Comparison of ENCODE assay signal across 22 cellular contexts in genomic region chr5:147046226-147046625, GRCh38.
"Had no signal": no experiment of that assay in that cellular context is flagged by ENCODE, and none has a peak within 500 bp of the region (broad histone marks: within the 10 kb centered on the region; RNA-seq: fewer than 3 reads in every experiment).

No MANE protein-coding gene starts in this region.

- H3K4me3 Mint-ChIP-seq: naive thymus-derived CD8-positive, alpha-beta T cell; neural crest cell had no signal

- H3K27ac Mint-ChIP-seq: naive thymus-derived CD8-positive, alpha-beta T cell had no signal

- H3K4me1 ChIP-seq: colonic mucosa, gastrocnemius medialis, heart right ventricle, stomach had no signal

- DNase-seq: colonic mucosa; dermis blood vessel endothelial cell; effector CD8-positive, alpha-beta T cell; gastrocnemius medialis; heart right ventricle; hypothalamus; kidney glomerular epithelial cell; mammary epithelial cell; mucosa of descending colon; naive thymus-derived CD8-positive, alpha-beta T cell; posterior cingulate gyrus; right cardiac atrium; small intestine; stimulated activated CD4-positive, alpha-beta T cell treated with anti-CD3 and anti-CD28 coated beads, Interleukin-12 subunit alpha, Interleukin-12 subunit beta, amount 100 ng/mL, for 4 hours; stimulated activated naive CD4-positive, alpha-beta T cell; stomach; substantia nigra; trophoblast cell had no signal

- H3K36me3 Mint-ChIP-seq: naive thymus-derived CD8-positive, alpha-beta T cell had no signal

- FAIRE-seq: endometrium, islet of Langerhans, small intestine had no signal

- H3K27ac ChIP-seq: colonic mucosa, gastrocnemius medialis, heart right ventricle, stomach, thoracic aorta had no signal

- H3K4me3 ChIP-seq: colonic mucosa, gastrocnemius medialis, heart right ventricle, mucosa of descending colon, stomach, thoracic aorta had no signal

- H3K4me1 Mint-ChIP-seq: naive thymus-derived CD8-positive, alpha-beta T cell; neural crest cell had no signal

- H3K9me3 ChIP-seq: colonic mucosa, gastrocnemius medialis, heart right ventricle, mucosa of descending colon, stomach, thoracic aorta had no signal

- H3K36me3 ChIP-seq: colonic mucosa, gastrocnemius medialis, heart right ventricle, stomach, thoracic aorta had no signal

- H3K9me3 Mint-ChIP-seq: naive thymus-derived CD8-positive, alpha-beta T cell; neural crest cell had no signal

- H3K27me3 ChIP-seq: colonic mucosa, gastrocnemius medialis had no signal
